Comparison of ENCODE assay signal across 1 cellular context in genomic region chr1:40691538-40692428, GRCh38.
TF ChIP-seq lines count a peak whose summit lies in the region.

Gene NFYC (plus strand): TSS chr1:40691704. CDS start chr1:40738844, 47,140 bp downstream.

TF ChIP-seq in GM23338, 12 proteins besides CTCF, POLR2A, EP300 and RAD21:
- TF ChIP-seq ZNF462 (CRISPR knock-in tag; IDR thresholded peaks at IDR 0.05) (no peak), CREB1 (CRISPR knock-in tag; IDR thresholded peaks at IDR 0.05; ENCODE audit: low read depth) (peak; percentile 73), ZNF114 (CRISPR knock-in tag; IDR thresholded peaks at IDR 0.05) (no peak), EZH2 (IDR thresholded peaks at IDR 0.05; ENCODE audit: low read depth, unreplicated experiment) (no peak), ETS1 (IDR thresholded peaks at IDR 0.05) (peak; percentile 58), STAT1 (IDR thresholded peaks at IDR 0.05; ENCODE audit: unreplicated experiment) (no peak), EZH2phosphoT487 (IDR thresholded peaks at IDR 0.05; ENCODE audit: unreplicated experiment) (no peak), NANOG (IDR thresholded peaks at IDR 0.05; ENCODE audit: borderline replicate concordance) (no peak), POLR2AphosphoS5 (IDR thresholded peaks at IDR 0.05; ENCODE audit: low read depth) (peak; percentile 91), ZNF331 (CRISPR knock-in tag; IDR thresholded peaks at IDR 0.05; ENCODE audit: low read depth) (no peak), REST (IDR thresholded peaks at IDR 0.05; ENCODE audit: unreplicated experiment) (peak; percentile 26), JUNB (IDR thresholded peaks at IDR 0.05; ENCODE audit: unreplicated experiment) (no peak)
